In genomic region chr11:107157809-107158187, GRCh38 we compare ENCODE assay signal across 17 cellular contexts.
"Had no signal": no experiment of that assay in that cellular context is flagged by ENCODE, and none has a peak within 500 bp of the region (broad histone marks: within the 10 kb centered on the region; RNA-seq: fewer than 3 reads in every experiment).

No MANE protein-coding gene starts in this region.

- H3K27ac Mint-ChIP-seq: activated naive CD4-positive, alpha-beta T cell treated with anti-CD3 and anti-CD28 coated beads, Interleukin-2, amount 10 ng/mL, durations not matched to agents 7 days and 5 days; activated T-helper 17 cell treated with anti-CD3 and anti-CD28 coated beads, Interleukin-2, amount 50 U/mL, for 72 hours; memory B cell; natural killer cell treated with Interleukin-12 subunit alpha and Interleukin-12 subunit beta and Interleukin-15 and Interleukin-18, amount 100 ng/mL, for 72 hours had no signal

- H3K4me3 Mint-ChIP-seq: activated naive CD4-positive, alpha-beta T cell treated with anti-CD3 and anti-CD28 coated beads, Interleukin-2, amount 10 ng/mL, durations not matched to agents 7 days and 5 days; activated T-helper 17 cell treated with anti-CD3 and anti-CD28 coated beads, Interleukin-2, amount 50 U/mL, for 72 hours; memory B cell; natural killer cell treated with Interleukin-12 subunit alpha and Interleukin-12 subunit beta and Interleukin-15 and Interleukin-18, amount 100 ng/mL, for 72 hours had no signal

- H3K36me3 ChIP-seq: left ventricle myocardium inferior, right atrium auricular region, transverse colon, vagina had no signal

- H3K9me3 ChIP-seq: body of pancreas, right atrium auricular region, transverse colon, vagina had no signal

- H3K27ac ChIP-seq: body of pancreas, left ventricle myocardium inferior, right atrium auricular region, transverse colon, vagina had no signal

- DNase-seq: activated CD4-positive, CD25-positive, alpha-beta regulatory T cell treated with anti-CD3 and anti-CD28 coated beads, Interleukin-2, amount 50 U/mL, for 72 hours; activated naive CD4-positive, alpha-beta T cell treated with anti-CD3 and anti-CD28 coated beads, Interleukin-2, amount 10 ng/mL, durations not matched to agents 7 days and 5 days; activated T-cell treated with anti-CD3 and anti-CD28 coated beads for 4 hours; body of pancreas; caudate nucleus; left ventricle myocardium inferior; nucleus accumbens; posterior cingulate gyrus; small intestine; stimulated activated CD4-positive, alpha-beta T cell treated with anti-CD3 and anti-CD28 coated beads, Interleukin-4, amount 100 ng/mL, for 24 hours; stimulated activated naive CD4-positive, alpha-beta T cell treated with Interleukin-2 at 50 U/mL for 16 hours; transverse colon had no signal

- H3K27me3 Mint-ChIP-seq: activated naive CD4-positive, alpha-beta T cell treated with anti-CD3 and anti-CD28 coated beads, Interleukin-2, amount 10 ng/mL, durations not matched to agents 7 days and 5 days; activated T-helper 17 cell treated with anti-CD3 and anti-CD28 coated beads, Interleukin-2, amount 50 U/mL, for 72 hours; memory B cell; natural killer cell treated with Interleukin-12 subunit alpha and Interleukin-12 subunit beta and Interleukin-15 and Interleukin-18, amount 100 ng/mL, for 72 hours had no signal

- H3K4me1 Mint-ChIP-seq: activated naive CD4-positive, alpha-beta T cell treated with anti-CD3 and anti-CD28 coated beads, Interleukin-2, amount 10 ng/mL, durations not matched to agents 7 days and 5 days; activated T-helper 17 cell treated with anti-CD3 and anti-CD28 coated beads, Interleukin-2, amount 50 U/mL, for 72 hours; memory B cell had no signal

- H3K4me3 ChIP-seq: body of pancreas, left ventricle myocardium inferior, right atrium auricular region, transverse colon, vagina had no signal

- H3K9me3 Mint-ChIP-seq: activated naive CD4-positive, alpha-beta T cell treated with anti-CD3 and anti-CD28 coated beads, Interleukin-2, amount 10 ng/mL, durations not matched to agents 7 days and 5 days; activated T-helper 17 cell treated with anti-CD3 and anti-CD28 coated beads, Interleukin-2, amount 50 U/mL, for 72 hours; memory B cell had no signal

- H3K36me3 Mint-ChIP-seq: activated naive CD4-positive, alpha-beta T cell treated with anti-CD3 and anti-CD28 coated beads, Interleukin-2, amount 10 ng/mL, durations not matched to agents 7 days and 5 days; memory B cell; natural killer cell treated with Interleukin-12 subunit alpha and Interleukin-12 subunit beta and Interleukin-15 and Interleukin-18, amount 100 ng/mL, for 72 hours had no signal

- H3K27me3 ChIP-seq: body of pancreas, right atrium auricular region, transverse colon, vagina had no signal

- ATAC-seq: activated T-helper 17 cell treated with anti-CD3 and anti-CD28 coated beads, Interleukin-2, amount 50 U/mL, for 72 hours; body of pancreas; natural killer cell treated with Interleukin-12 subunit alpha and Interleukin-12 subunit beta and Interleukin-15 and Interleukin-18, amount 100 ng/mL, for 72 hours had no signal

- H3K4me1 ChIP-seq: body of pancreas, left ventricle myocardium inferior, right atrium auricular region, transverse colon, vagina had no signal
